10 cellular contexts compared by ENCODE assay signal in genomic region chr11:18233912-18234311, GRCh38. TPM values are rescaled to one million over a fixed set of nuclear protein-coding genes. Genes with fewer than 3 reads are reported as not detected.
"Had no signal": no experiment of that assay in that cellular context is flagged by ENCODE, and none has a peak within 500 bp of the region (broad histone marks: within the 10 kb centered on the region; RNA-seq: fewer than 3 reads in every experiment).

No MANE protein-coding gene starts in this region.

- H3K9me3 ChIP-seq: HAP-1 had no signal

- H3K36me3 ChIP-seq: HAP-1 had no signal

- H2AFZ ChIP-seq: GM23248 had no signal

- DNase-seq: GM23248, GOT3, H7, KG1 had no signal

- ATAC-seq: HCT116 had no signal

- H3K4me1 ChIP-seq: HAP-1 had no signal

- H3K27ac ChIP-seq: GM23248, HL-60 had no signal

- H3K9ac ChIP-seq: GM23248 had no signal

- H3K4me3 ChIP-seq: GM23248, HAP-1 had no signal

RNA-seq across cellular contexts. Expression of gene SAA4, which starts 2.7 kb away (rescaled TPM):
- total RNA-seq: GM23248, H4, H7, HT1080 had no signal
- polyA plus RNA-seq: GM23248, IgD-negative memory B cell had no signal

RNA-seq across cellular contexts. Expression of gene SAA2, which starts 14.6 kb away (rescaled TPM):
- total RNA-seq: GM23248, H4, H7 had no signal
- polyA plus RNA-seq: GM23248 had no signal

RNA-seq across cellular contexts. Expression of gene SAA1, which starts 32.2 kb away (rescaled TPM):
- total RNA-seq: GM23248, H4, H7 had no signal
- polyA plus RNA-seq: GM23248, IgD-negative memory B cell had no signal
